In the genomic region with DNA sequence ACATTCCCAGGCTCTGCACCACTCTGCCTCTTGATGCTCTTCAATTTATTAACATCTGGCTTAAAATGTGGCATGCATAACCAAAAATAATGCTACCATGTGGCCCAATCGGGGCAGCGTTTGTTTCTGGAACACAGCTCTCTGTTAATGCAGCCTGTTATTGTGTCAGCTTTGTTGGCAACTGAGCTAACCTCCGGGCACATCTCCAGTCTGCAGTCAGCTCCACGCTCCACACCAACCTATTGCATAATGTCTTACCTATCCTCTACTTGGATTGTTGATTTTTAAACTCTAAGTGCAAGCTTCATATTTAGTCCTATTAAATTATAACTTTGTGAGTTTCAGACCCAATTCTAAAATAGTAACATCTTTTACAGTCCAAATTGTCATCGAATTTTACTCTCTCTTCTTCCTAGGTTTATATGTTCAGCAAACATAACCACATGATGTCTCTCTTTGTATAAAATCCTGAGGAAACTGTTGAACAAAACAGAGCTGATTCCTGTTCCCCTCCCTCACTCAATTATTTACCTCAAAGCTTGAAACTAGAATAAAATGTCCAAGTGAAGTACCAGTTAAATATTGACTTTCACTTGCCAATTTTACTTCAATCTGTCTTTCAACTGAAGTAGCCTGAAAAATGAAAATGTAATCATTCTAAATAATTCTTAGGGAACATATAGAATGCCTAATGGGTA, we compare ENCODE assay signal across 8 cellular contexts.
A peak's percentile ranks its signal among the peaks of the same experiment; 100 is the strongest.
DNase-seq lines count a peak whose midpoint lies in the region; ATAC-seq lines count a peak whose summit lies in the region.

No MANE protein-coding gene starts in this region.

- peak overlapping the region; percentile 55; the same call in 1 of the 2 replicates for H3K27ac ChIP-seq in SK-N-MC
- H3K27ac ChIP-seq in stomach smooth muscle (ENCODE audit: low read length): peak overlapping the region; percentile 13

- ATAC-seq in left ventricle myocardium superior: peak; percentile 99
- ATAC-seq in GM19328 (IDR thresholded peaks at IDR 0.05; ENCODE audit: unreplicated experiment): no peak
- no peak for ATAC-seq in HG02798 (IDR thresholded peaks at IDR 0.05; ENCODE audit: poor library complexity, unreplicated experiment)

- peak overlapping the region; percentile 9; the same call in 1 of the 2 replicates for H3K4me3 ChIP-seq in SK-N-MC
- peak overlapping the region in 1 of 2 donors; percentile 33 for H3K4me3 ChIP-seq in stomach smooth muscle (ENCODE audit: low read length in 2 of 2)

- H3K9me3 ChIP-seq in SK-N-MC (ENCODE audit: low read depth, low read length): no peaks in the 10 kb centered on the region
- H3K9me3 ChIP-seq in stomach smooth muscle (ENCODE audit: control insufficient read depth in 2 of 2, low read length in 2 of 2): no peaks in the 10 kb centered on the region

- H3K27me3 ChIP-seq in stomach smooth muscle (ENCODE audit: control insufficient read depth in 1 of 2, insufficient read depth in 2 of 2, low read length in 2 of 2): no peaks in the 10 kb centered on the region

- peak; percentile 68 for DNase-seq in H4 (ENCODE audit: low spot score)
- DNase-seq in SK-N-MC (ENCODE audit: low read depth, low spot score): no peak
- peak; percentile 76 for DNase-seq in left ventricle myocardium superior
- no peak for DNase-seq in amniotic stem cell (lab: John Stamatoyannopoulos, UW)
- DNase-seq in UCSD-AML1 (lab: John Stamatoyannopoulos, UW; ENCODE audit: unreplicated experiment): no peak

- H3K9ac ChIP-seq in SK-N-MC (ENCODE audit: insufficient read length) (no peak overlapping the region), stomach smooth muscle (ENCODE audit: low read length in 2 of 2) (peak overlapping the region in 1 of 2 donors; percentile 31)

- intact Hi-C loops in left ventricle myocardium superior (cut with micrococcal nuclease): loop anchor here (10.0 kb wide), 1 partner anchor 164 kb away; no protein-coding TSS in a partner anchor

- peaks cover 5% of the 10 kb centered on the region for H3K4me1 ChIP-seq in stomach smooth muscle (ENCODE audit: control insufficient read depth, insufficient read depth, low read length)

- H3K36me3 ChIP-seq in SK-N-MC (ENCODE audit: insufficient read depth, low read length): no peaks in the 10 kb centered on the region
- no peaks in the 10 kb centered on the region for H3K36me3 ChIP-seq in stomach smooth muscle (ENCODE audit: control insufficient read depth in 2 of 2, insufficient read depth in 2 of 2, low read length in 2 of 2)

Comparison
In these comparisons a context has a peak if more than half of its experiments do, and no peak if none do; other contexts are left out.
1. DNase-seq: peak in H4 (single experiment) and left ventricle myocardium superior (single experiment); none in SK-N-MC (single experiment), amniotic stem cell (single experiment) and UCSD-AML1 (single experiment).